Comparison of ENCODE assay signal across 11 cellular contexts in the genomic region with DNA sequence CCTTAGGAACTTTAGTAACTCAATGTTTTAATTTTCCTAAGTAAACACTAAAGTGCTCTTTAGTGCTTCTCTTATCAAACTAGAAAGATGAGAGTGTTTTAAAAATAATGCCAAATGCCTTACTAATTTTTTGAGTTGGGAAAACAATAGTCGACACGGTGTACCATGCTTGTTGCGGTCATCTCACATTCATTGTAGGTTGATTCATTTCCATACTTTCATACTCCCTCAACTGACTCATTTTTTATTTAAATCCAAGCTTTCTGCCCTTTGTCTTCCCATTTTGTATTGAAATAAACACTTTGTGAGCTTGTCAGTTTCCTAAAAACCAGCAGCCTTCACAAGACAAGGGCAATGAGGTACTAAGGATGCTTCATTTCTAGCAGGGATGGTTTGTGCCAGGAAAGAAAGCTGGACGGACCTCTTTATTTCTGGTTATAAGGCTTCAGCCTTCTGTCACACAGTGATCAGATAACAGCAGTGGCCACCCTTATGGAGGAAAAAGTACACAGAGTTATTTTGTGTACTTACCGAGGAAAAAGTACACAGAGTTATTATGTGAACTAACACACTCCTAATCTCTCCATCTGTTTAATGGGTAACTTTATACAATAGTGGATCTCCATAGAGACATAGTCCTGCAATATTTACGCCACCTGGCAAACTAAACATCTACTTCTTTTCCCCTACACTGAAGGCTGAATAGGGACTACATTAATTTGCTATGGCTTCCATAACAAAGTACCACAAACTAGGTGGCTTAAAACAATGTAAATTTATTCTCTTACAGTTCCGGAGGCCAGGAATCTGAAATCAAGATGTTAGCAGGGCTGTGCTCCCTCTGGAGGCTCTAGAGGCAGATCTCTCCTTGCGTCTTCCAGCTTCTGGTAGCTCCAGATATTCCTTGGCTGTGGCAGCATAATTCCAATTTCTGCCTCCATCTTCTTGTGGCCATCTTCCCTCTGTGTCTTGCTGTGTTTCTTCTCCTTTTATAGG. TPM values are rescaled to one million over a fixed set of nuclear protein-coding genes. Genes with fewer than 3 reads are reported as not detected.
DNase-seq lines count a peak whose midpoint lies in the region; ATAC-seq and TF ChIP-seq lines count a peak whose summit lies in the region.
"Had no signal": no experiment of that assay in that cellular context is flagged by ENCODE, and none has a peak within 500 bp of the region (broad histone marks: within the 10 kb centered on the region; RNA-seq: fewer than 3 reads in every experiment).

No MANE protein-coding gene starts in this region.

- H3K9ac ChIP-seq in MM.1S (ENCODE audit: low read length): no peak overlapping the region

- no peaks in the 10 kb centered on the region for H3K79me2 ChIP-seq in MM.1S (ENCODE audit: low read length)

- no peak for ATAC-seq in GM19463 (IDR thresholded peaks at IDR 0.05; ENCODE audit: unreplicated experiment)
- no peak for ATAC-seq in Right ventricle myocardium inferior

- no peaks in the 10 kb centered on the region for H4K20me1 ChIP-seq in MM.1S (ENCODE audit: insufficient read depth, low read length)

- peak overlapping the region; percentile 85 for H3K27ac ChIP-seq in SJSA1
- peak overlapping the region; percentile 42 to 64 for H3K27ac ChIP-seq in tibial artery
- H3K27ac ChIP-seq in MM.1S (ENCODE audit: low read length): no peak overlapping the region

- H3K9me2 ChIP-seq in MM.1S (replicated peaks; ENCODE audit: insufficient read depth, low read length): no peaks in the 10 kb centered on the region

- DNase-seq in NCI-H82 (lab: John Stamatoyannopoulos, UW) (peak; percentile 25), NCI-H82 treated with DMSO at 0.1 percent for 48 hours (lab: John Stamatoyannopoulos, UW; ENCODE audit: unreplicated experiment) (no peak), SJSA1 (ENCODE audit: low read depth in 1 of 2, low spot score in 2 of 2) (peak; percentile 52 to 85), fibroblast of villous mesenchyme (ENCODE audit: low read depth) (peak; percentile 52), tibial artery (no peak), MM.1S (no peak), Right ventricle myocardium inferior (ENCODE audit: missing footprints) (no peak)
- DNase-seq: activated naive CD4-positive, alpha-beta T cell treated with Interleukin-2 at 50 U/mL for 16 hours; hypothalamus; posterior cingulate gyrus had no signal

- H3K27me3 ChIP-seq in SJSA1 (replicated peaks) (no peaks in the 10 kb centered on the region), tibial artery (no peaks in the 10 kb centered on the region), MM.1S (replicated peaks; ENCODE audit: insufficient read depth, low read length) (no peaks in the 10 kb centered on the region)

- TF ChIP-seq CTCF in fibroblast of villous mesenchyme (IDR thresholded peaks at IDR 0.05; ENCODE audit: insufficient read depth, low read depth, low read length) (peak; percentile 32), tibial artery (IDR thresholded peaks at IDR 0.05) (peak in 1 of 2 experiments; percentile 24), MM.1S (IDR thresholded peaks at IDR 0.05; ENCODE audit: low read length) (no peak)

- H3F3A ChIP-seq in MM.1S (ENCODE audit: insufficient read depth, low read length): no peaks in the 10 kb centered on the region

- no peak overlapping the region for H3K4me3 ChIP-seq in SJSA1
- no peak overlapping the region for H3K4me3 ChIP-seq in fibroblast of villous mesenchyme (ENCODE audit: low read depth, low read length)
- no peak overlapping the region for H3K4me3 ChIP-seq in tibial artery
- no peak overlapping the region for H3K4me3 ChIP-seq in MM.1S (ENCODE audit: low read length)

- intact Hi-C loops in tibial artery (cut with DNase I; ENCODE audit: low total_unique reads) (no loop called here), Right ventricle myocardium inferior (cut with DNase I) (no loop called here)

- no peak overlapping the region for H3K4me2 ChIP-seq in MM.1S (ENCODE audit: low read depth, low read length)

- H3K9me3 ChIP-seq in SJSA1 (replicated peaks) (no peaks in the 10 kb centered on the region), tibial artery (peaks cover 0 to 4% (median 4%) of the 10 kb centered on the region in 3 donors), MM.1S (replicated peaks; ENCODE audit: insufficient read depth, low read length) (no peaks in the 10 kb centered on the region)

- H2AFZ ChIP-seq in MM.1S (ENCODE audit: low read length): no peak overlapping the region

- H3K36me3 ChIP-seq in SJSA1: no peaks in the 10 kb centered on the region
- H3K36me3 ChIP-seq in tibial artery: no peaks in the 10 kb centered on the region
- H3K36me3 ChIP-seq in MM.1S (replicated peaks; ENCODE audit: insufficient read depth, low read length): no peaks in the 10 kb centered on the region

- H3K4me1 ChIP-seq in SJSA1 (replicated peaks) (peaks cover 21% of the 10 kb centered on the region), tibial artery (peaks cover 0 to 22% (median 2%) of the 10 kb centered on the region in 4 donors), MM.1S (ENCODE audit: low read length) (no peaks in the 10 kb centered on the region)

RNA-seq across cellular contexts. Expression of a gene that starts 13.0 kb away (rescaled TPM):
- total RNA-seq in SJSA1 (2014; rRNA removed; shearing (Covaris generic)): 2.8 and 5.5 TPM in 2 replicates
- total RNA-seq in fibroblast of villous mesenchyme: 0.43 TPM in 1 of 2 replicates, not detected in the other
- 0.35 TPM for total RNA-seq in Right ventricle myocardium inferior

Comparison
In these comparisons a context has a peak if more than half of its experiments do, and no peak if none do; other contexts are left out.
1. DNase-seq: peak in NCI-H82 (single experiment), SJSA1 (2 of 2) and fibroblast of villous mesenchyme (single experiment); none in NCI-H82 treated with DMSO at 0.1 percent for 48 hours (single experiment), tibial artery (0 of 2), MM.1S (single experiment) and Right ventricle myocardium inferior (single experiment).